8 cellular contexts compared by ENCODE assay signal in genomic region chr16:3364774-3365427, GRCh38. TPM values are rescaled to one million over a fixed set of nuclear protein-coding genes. Genes with fewer than 3 reads are reported as not detected.
DNase-seq lines count a peak whose midpoint lies in the region; ATAC-seq and TF ChIP-seq lines count a peak whose summit lies in the region.

No MANE protein-coding gene starts in this region.

- peaks cover 5% of the 10 kb centered on the region for H3K4me1 Mint-ChIP-seq in activated CD4-positive, alpha-beta memory T cell treated with anti-CD3 and anti-CD28 coated beads for 36 hours (ENCODE audit: low read depth)
- H3K4me1 Mint-ChIP-seq in memory B cell = no peaks in the 10 kb centered on the region

- peak overlapping the region; percentile 37 to 88 (median 70) for H3K4me3 ChIP-seq in dorsolateral prefrontal cortex

- peaks cover 5% of the 10 kb centered on the region for H3K27me3 Mint-ChIP-seq in activated CD4-positive, alpha-beta memory T cell treated with anti-CD3 and anti-CD28 coated beads for 36 hours
- peaks cover 9% of the 10 kb centered on the region for H3K27me3 Mint-ChIP-seq in memory B cell

- peak overlapping the region; percentile 71 for H3K4me3 Mint-ChIP-seq in activated CD4-positive, alpha-beta memory T cell treated with anti-CD3 and anti-CD28 coated beads for 36 hours
- peak overlapping the region; percentile 82 for H3K4me3 Mint-ChIP-seq in memory B cell

- H3K27ac ChIP-seq in dorsolateral prefrontal cortex = peak overlapping the region; percentile 15 to 95 (median 80)

- POLR2A ChIA-PET in activated CD4-positive, alpha-beta memory T cell treated with anti-CD3 and anti-CD28 coated beads for 36 hours (lab: Charles Lee) = interaction anchor here (0.6 to 1.7 kb wide), 4 partner anchors 36 to 93 kb away, joined by 3 to 6 read pairs (median 4); partner anchors contain the start of genes NAA60, ZNF174, ZNF597 and ZSCAN32

- ATAC-seq in GM21423 (IDR thresholded peaks at IDR 0.05; ENCODE audit: unreplicated experiment) (peak; percentile 87), memory B cell (ENCODE audit: low read depth) (peak; percentile 96), HG03095 (IDR thresholded peaks at IDR 0.05; ENCODE audit: unreplicated experiment) (no peak)

- peak in 12 of 56 donors; percentile 9 to 47 (median 19) for TF ChIP-seq CTCF in dorsolateral prefrontal cortex (IDR thresholded peaks at IDR 0.05 in 54 of 56, conservative IDR thresholded peaks at IDR 0.05 in 2 of 56; ENCODE audit: low read depth in 1 of 56, partially characterized antibody in 56 of 56)

- H3K9me3 Mint-ChIP-seq in activated CD4-positive, alpha-beta memory T cell treated with anti-CD3 and anti-CD28 coated beads for 36 hours = peaks cover 23% of the 10 kb centered on the region
- peaks cover 7% of the 10 kb centered on the region for H3K9me3 Mint-ChIP-seq in memory B cell

- H3K27ac Mint-ChIP-seq in activated CD4-positive, alpha-beta memory T cell treated with anti-CD3 and anti-CD28 coated beads for 36 hours = peak overlapping the region; percentile 62
- peak overlapping the region; percentile 89 for H3K27ac Mint-ChIP-seq in memory B cell

- H3K27me3 ChIP-seq in dorsolateral prefrontal cortex = peaks cover 0 to 5% (median 0%) of the 10 kb centered on the region in 45 donors

- intact Hi-C loops in activated CD4-positive, alpha-beta memory T cell treated with anti-CD3 and anti-CD28 coated beads for 36 hours (cut with micrococcal nuclease) = loop anchor here (1.0 to 2.0 kb wide), 2 partner anchors 36 to 130 kb away; partner anchors contain the start of genes ZNF174, ZNF200 and ZSCAN32
- intact Hi-C loops in dorsolateral prefrontal cortex (cut with DNase I) = loop anchor here in 1 of 2 donors (5.0 kb wide), 1 partner anchor 58 kb away; the partner anchor contains the start of genes TIGD7 and ZNF75A

- CTCF ChIA-PET in activated CD4-positive, alpha-beta memory T cell treated with anti-CD3 and anti-CD28 coated beads for 36 hours (lab: Charles Lee) = no interaction called here

- DNase-seq in AG20443 (ENCODE audit: low spot score) (peak; percentile 94), NCI-H2107 treated with DMSO at 0.1 percent for 48 hours (lab: John Stamatoyannopoulos, UW; ENCODE audit: unreplicated experiment) (peak; percentile 90), dorsolateral prefrontal cortex (peak; percentile 75 to 95 (median 92)), memory B cell (ENCODE audit: low spot score in 2 of 2) (peak; percentile 60 to 76)
- peak; percentile 91 for DNase-seq in activated CD4-positive, alpha-beta memory T cell treated with anti-CD3 and anti-CD28 coated beads for 36 hours
- DNase-seq in stimulated activated CD8-positive, alpha-beta memory T cell treated with anti-CD3 and anti-CD28 coated beads, Interleukin-15, amount 100 ng/mL, for 48 hours (ENCODE audit: low read depth in 2 of 2) = peak; percentile 81 to 84

- H3K36me3 Mint-ChIP-seq in activated CD4-positive, alpha-beta memory T cell treated with anti-CD3 and anti-CD28 coated beads for 36 hours = peaks cover 13% of the 10 kb centered on the region
- peaks cover 8% of the 10 kb centered on the region for H3K36me3 Mint-ChIP-seq in memory B cell

RNA-seq across cellular contexts. Expression of gene OR2C1, which starts 9.2 kb away (rescaled TPM):
- total RNA-seq in activated CD4-positive, alpha-beta memory T cell treated with anti-CD3 and anti-CD28 coated beads for 36 hours = not detected
- 1 to 10 TPM in 79 of 120 experiments, under 1 TPM in 36, not detected in 5; 0.45 to 2.6 (median 1.2) TPM for total RNA-seq in dorsolateral prefrontal cortex

RNA-seq across cellular contexts. Expression of gene ZSCAN32, which starts 35.9 kb away (rescaled TPM):
- 10 to 100 TPM; 10.9 to 11.9 TPM for total RNA-seq in activated CD4-positive, alpha-beta memory T cell treated with anti-CD3 and anti-CD28 coated beads for 36 hours
- total RNA-seq in dorsolateral prefrontal cortex = 10 to 100 TPM in 107 of 120 experiments, 1 to 10 TPM in 13; 6.9 to 23.5 (median 13.2) TPM

RNA-seq across cellular contexts. Expression of gene ZNF174, which starts 36.1 kb away (rescaled TPM):
- 1 to 10 TPM; 6.0 to 7.3 TPM for total RNA-seq in activated CD4-positive, alpha-beta memory T cell treated with anti-CD3 and anti-CD28 coated beads for 36 hours
- 10 to 100 TPM; 10.1 to 18.8 (median 14.4) TPM for total RNA-seq in dorsolateral prefrontal cortex

RNA-seq across cellular contexts. Expression of gene ZNF75A, which starts 59.6 kb away (rescaled TPM):
- 10 to 100 TPM; 19.3 to 20.0 TPM for total RNA-seq in activated CD4-positive, alpha-beta memory T cell treated with anti-CD3 and anti-CD28 coated beads for 36 hours
- total RNA-seq in dorsolateral prefrontal cortex = 10 to 100 TPM; 22.2 to 53.5 (median 37.5) TPM

RNA-seq across cellular contexts. Expression of gene TIGD7, which starts 59.7 kb away (rescaled TPM):
- total RNA-seq in activated CD4-positive, alpha-beta memory T cell treated with anti-CD3 and anti-CD28 coated beads for 36 hours = 1 to 10 TPM; 3.3 to 3.4 TPM
- 10 to 100 TPM in 94 of 120 experiments, 1 to 10 TPM in 26; 7.4 to 20.6 (median 12.1) TPM for total RNA-seq in dorsolateral prefrontal cortex
